8 cellular contexts compared by ENCODE assay signal in the genomic region with DNA sequence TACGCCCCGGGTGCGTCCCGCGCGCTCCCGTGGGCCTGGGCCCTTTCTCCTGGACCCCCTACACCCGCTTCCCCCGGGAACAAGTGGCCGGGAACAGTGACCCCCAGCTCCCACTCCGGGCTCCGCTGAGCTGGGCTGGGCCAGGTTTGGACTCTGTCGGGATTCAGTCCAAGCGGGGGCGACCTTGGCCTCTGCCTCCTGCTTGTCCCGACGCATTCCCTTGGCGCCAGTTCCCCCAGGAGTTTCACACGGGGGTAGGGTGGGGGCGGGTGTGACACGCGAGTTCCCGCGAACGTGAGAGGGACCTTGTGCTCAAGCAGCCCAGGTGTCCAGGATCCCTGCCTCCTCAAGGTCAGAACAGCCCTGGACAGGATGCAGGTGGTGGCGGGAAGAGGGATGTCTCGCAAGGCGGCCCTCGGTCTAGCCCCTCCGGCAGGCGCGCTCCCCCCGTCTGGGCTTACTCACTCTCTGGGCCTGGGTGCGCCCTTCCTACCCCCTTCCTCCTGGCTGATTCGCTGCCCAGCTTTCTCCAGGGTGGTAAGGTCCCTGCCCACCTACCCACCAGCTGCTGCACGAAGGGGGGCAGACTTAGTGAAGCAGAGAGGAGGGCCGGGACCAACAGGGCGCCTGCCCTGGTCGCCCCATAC. TPM values are rescaled to one million over a fixed set of nuclear protein-coding genes. Genes with fewer than 3 reads are reported as not detected.
DNase-seq lines count a peak whose midpoint lies in the region; ATAC-seq lines count a peak whose summit lies in the region.

No MANE protein-coding gene starts in this region.

- peaks cover 15% of the 10 kb centered on the region for H3K4me1 Mint-ChIP-seq in activated CD4-positive, alpha-beta memory T cell treated with anti-CD3 and anti-CD28 coated beads, Interleukin-2, amount 10 ng/mL, durations not matched to agents 7 days and 5 days

- CTCF ChIA-PET in activated CD4-positive, alpha-beta memory T cell treated with anti-CD3 and anti-CD28 coated beads, Interleukin-2, amount 10 ng/mL, durations not matched to agents 7 days and 5 days (lab: Charles Lee), result no interaction called here

- H3K36me3 ChIP-seq in iPS DF 6.9 (ENCODE audit: control insufficient read depth, insufficient read depth, low read length), result peaks cover 3% of the 10 kb centered on the region; the same call in 1 of the 2 replicates
- peaks cover 0 to 2% (median 0%) of the 10 kb centered on the region in 3 donors for H3K36me3 ChIP-seq in skeletal muscle tissue (ENCODE audit: control insufficient read depth in 3 of 3, insufficient read depth in 3 of 3, low read length in 3 of 3)

- H3K9ac ChIP-seq in skeletal muscle tissue (ENCODE audit: low read depth in 1 of 3, low read length in 3 of 3), result peak overlapping the region; percentile 70 to 78 (median 70)

- POLR2A ChIA-PET in activated CD4-positive, alpha-beta memory T cell treated with anti-CD3 and anti-CD28 coated beads, Interleukin-2, amount 10 ng/mL, durations not matched to agents 7 days and 5 days (lab: Charles Lee), result interaction anchor here (3.8 kb wide), 1 partner anchor 15 kb away, joined by 19 read pairs; the partner anchor contains the start of gene TEDC1

- H3K4me3 ChIP-seq in iPS DF 6.9 (ENCODE audit: low read length) (peak overlapping the region; percentile 81; the same call in 1 of the 2 replicates), skeletal muscle tissue (ENCODE audit: low read length in 3 of 3) (peak overlapping the region; percentile 66 to 78 (median 67))

- H3K27ac ChIP-seq in iPS DF 6.9 (ENCODE audit: low read length) (no peak overlapping the region), skeletal muscle tissue (ENCODE audit: low read depth, low read length) (peak overlapping the region; percentile 82)

- H3K27me3 Mint-ChIP-seq in activated CD4-positive, alpha-beta memory T cell treated with anti-CD3 and anti-CD28 coated beads, Interleukin-2, amount 10 ng/mL, durations not matched to agents 7 days and 5 days, result peaks cover 32% of the 10 kb centered on the region

- no peak overlapping the region for H3K27ac Mint-ChIP-seq in activated CD4-positive, alpha-beta memory T cell treated with anti-CD3 and anti-CD28 coated beads, Interleukin-2, amount 10 ng/mL, durations not matched to agents 7 days and 5 days

- no CpG with 5 or more reads among the region's 39 CpGs for WGBS in iPS DF 6.9 (ENCODE audit: insufficient coverage, insufficient read length)

- no peak for ATAC-seq in GM21360 (IDR thresholded peaks at IDR 0.05; ENCODE audit: unreplicated experiment)

- DNase-seq in NCI-H345 (lab: John Stamatoyannopoulos, UW) (peak; percentile 21), NCI-H345 treated with DMSO at 0.1 percent for 48 hours (lab: John Stamatoyannopoulos, UW; ENCODE audit: unreplicated experiment) (no peak), iPS DF 6.9 (ENCODE audit: low read depth, low spot score) (no peak), T1000 (lab: John Stamatoyannopoulos, UW) (no peak), LoVo (ENCODE audit: low spot score) (no peak)
- DNase-seq in activated CD4-positive, alpha-beta memory T cell treated with anti-CD3 and anti-CD28 coated beads, Interleukin-2, amount 10 ng/mL, durations not matched to agents 7 days and 5 days, result no peak

- peaks cover 5% of the 10 kb centered on the region for H3K36me3 Mint-ChIP-seq in activated CD4-positive, alpha-beta memory T cell treated with anti-CD3 and anti-CD28 coated beads, Interleukin-2, amount 10 ng/mL, durations not matched to agents 7 days and 5 days (ENCODE audit: low read depth)

- H3K9me3 ChIP-seq in iPS DF 6.9 (ENCODE audit: control insufficient read depth, insufficient read depth, low read length) (no peaks in the 10 kb centered on the region), skeletal muscle tissue (ENCODE audit: control insufficient read depth in 3 of 3, low read length in 3 of 3) (no peaks in the 10 kb centered on the region)

- H3K9me3 Mint-ChIP-seq in activated CD4-positive, alpha-beta memory T cell treated with anti-CD3 and anti-CD28 coated beads, Interleukin-2, amount 10 ng/mL, durations not matched to agents 7 days and 5 days, result no peaks in the 10 kb centered on the region

- H3K27me3 ChIP-seq in iPS DF 6.9 (ENCODE audit: control insufficient read depth, insufficient read depth, low read length) (peaks cover 26% of the 10 kb centered on the region), skeletal muscle tissue (ENCODE audit: control insufficient read depth in 3 of 3, insufficient read depth in 3 of 3, low read length in 3 of 3) (peaks cover 0 to 9% (median 0%) of the 10 kb centered on the region in 3 donors)

- peak overlapping the region; percentile 27 for H3K4me3 Mint-ChIP-seq in activated CD4-positive, alpha-beta memory T cell treated with anti-CD3 and anti-CD28 coated beads, Interleukin-2, amount 10 ng/mL, durations not matched to agents 7 days and 5 days

- peaks cover 20% of the 10 kb centered on the region for H3K4me1 ChIP-seq in iPS DF 6.9 (ENCODE audit: control insufficient read depth, insufficient read depth, low read length)
- peaks cover 41 to 58% (median 58%) of the 10 kb centered on the region in 3 donors for H3K4me1 ChIP-seq in skeletal muscle tissue (ENCODE audit: control insufficient read depth in 3 of 3, insufficient read depth in 3 of 3, low read length in 3 of 3)

RNA-seq across cellular contexts. Expression of gene CRIP2, which starts 0.8 kb away (rescaled TPM):
- 1 to 10 TPM; 1.8 to 1.9 TPM for total RNA-seq in activated CD4-positive, alpha-beta memory T cell treated with anti-CD3 and anti-CD28 coated beads, Interleukin-2, amount 10 ng/mL, durations not matched to agents 7 days and 5 days
- total RNA-seq in skeletal muscle tissue, result 77.8 TPM

RNA-seq across cellular contexts. Expression of gene CRIP1, which starts 11.3 kb away (rescaled TPM):
- 100 to 1,000 TPM; 875 to 883 TPM for total RNA-seq in activated CD4-positive, alpha-beta memory T cell treated with anti-CD3 and anti-CD28 coated beads, Interleukin-2, amount 10 ng/mL, durations not matched to agents 7 days and 5 days
- 5.2 TPM for total RNA-seq in skeletal muscle tissue

RNA-seq across cellular contexts. Expression of gene TEDC1, which starts 15.7 kb away (rescaled TPM):
- total RNA-seq in activated CD4-positive, alpha-beta memory T cell treated with anti-CD3 and anti-CD28 coated beads, Interleukin-2, amount 10 ng/mL, durations not matched to agents 7 days and 5 days, result 10 to 100 TPM; 44.1 to 47.0 TPM
- 2.1 TPM for total RNA-seq in skeletal muscle tissue

RNA-seq across cellular contexts. Expression of gene TMEM121, which starts 51.0 kb away (rescaled TPM):
- total RNA-seq in activated CD4-positive, alpha-beta memory T cell treated with anti-CD3 and anti-CD28 coated beads, Interleukin-2, amount 10 ng/mL, durations not matched to agents 7 days and 5 days, result 1 to 10 TPM; 9.6 TPM
- total RNA-seq in skeletal muscle tissue, result 3.1 TPM

RNA-seq across cellular contexts. Expression of gene MTA1, which starts 55.8 kb away (rescaled TPM):
- total RNA-seq in activated CD4-positive, alpha-beta memory T cell treated with anti-CD3 and anti-CD28 coated beads, Interleukin-2, amount 10 ng/mL, durations not matched to agents 7 days and 5 days, result 100 to 1,000 TPM in 1 of 2 experiments, 10 to 100 TPM in 1; 98.5 to 103 TPM
- total RNA-seq in skeletal muscle tissue, result 19.3 TPM

Comparison
In these comparisons a context has a peak if more than half of its experiments do, and no peak if none do; other contexts are left out.
1. RNA of gene CRIP2, which starts 0.8 kb away (total RNA-seq): 77.8 TPM in skeletal muscle tissue (single experiment); 1.8 to 1.9 TPM in activated CD4-positive, alpha-beta memory T cell treated with anti-CD3 and anti-CD28 coated beads, Interleukin-2, amount 10 ng/mL, durations not matched to agents 7 days and 5 days; every median in the first group is over 10 times any median in the second.
2. RNA of gene CRIP1, which starts 11.3 kb away (total RNA-seq): 875 to 883 TPM in activated CD4-positive, alpha-beta memory T cell treated with anti-CD3 and anti-CD28 coated beads, Interleukin-2, amount 10 ng/mL, durations not matched to agents 7 days and 5 days; 5.2 TPM in skeletal muscle tissue (single experiment); every median in the first group is over 100 times any median in the second.
3. RNA of gene TEDC1, which starts 15.7 kb away (total RNA-seq): 44.1 to 47.0 TPM in activated CD4-positive, alpha-beta memory T cell treated with anti-CD3 and anti-CD28 coated beads, Interleukin-2, amount 10 ng/mL, durations not matched to agents 7 days and 5 days; 2.1 TPM in skeletal muscle tissue (single experiment); every median in the first group is over 10 times any median in the second.